ENCODE assay signal across 8 cellular contexts in genomic region chr17:60600490-60601431, GRCh38. TPM values are rescaled to one million over a fixed set of nuclear protein-coding genes. Genes with fewer than 3 reads are reported as not detected.
A peak's percentile ranks its signal among the peaks of the same experiment; 100 is the strongest.
DNase-seq lines count a peak whose midpoint lies in the region; ATAC-seq and TF ChIP-seq lines count a peak whose summit lies in the region.

No MANE protein-coding gene starts in this region.

- H3K27me3 ChIP-seq in psoas muscle (ENCODE audit: insufficient read depth in 3 of 3, low read length in 2 of 3) (no peaks in the 10 kb centered on the region), vagina (no peaks in the 10 kb centered on the region)

- peak; percentile 82 for DNase-seq in GM03348 (ENCODE audit: low spot score)
- DNase-seq in NCI-H1105 (lab: John Stamatoyannopoulos, UW): peak; percentile 48
- peak; percentile 21 to 63 (median 46) for DNase-seq in T-helper 1 cell
- peak; percentile 86 for DNase-seq in amniotic stem cell (lab: John Stamatoyannopoulos, UW)
- peak; percentile 66 for DNase-seq in left ventricle myocardium superior
- peak; percentile 68 to 71 for DNase-seq in psoas muscle
- DNase-seq in vagina (ENCODE audit: extremely low spot score in 2 of 2): no peak

- no peak for TF ChIP-seq POLR2A in vagina (IDR thresholded peaks at IDR 0.05)

- H3K9me3 ChIP-seq in psoas muscle (no peaks in the 10 kb centered on the region), vagina (no peaks in the 10 kb centered on the region)

- WGBS in psoas muscle, 3 donors: 0% methylated on average over 56 to 69 of the region's 69 CpGs

- H3K4me1 ChIP-seq in psoas muscle: peaks cover 29% of the 10 kb centered on the region
- peaks cover 39% of the 10 kb centered on the region for H3K4me1 ChIP-seq in vagina

- peak; percentile 78 for TF ChIP-seq CTCF in psoas muscle (IDR thresholded peaks at IDR 0.05)
- TF ChIP-seq CTCF in vagina (IDR thresholded peaks at IDR 0.05): peak; percentile 25 to 55 (median 54)

- H3K4me3 ChIP-seq in psoas muscle (peak overlapping the region; percentile 97), vagina (peak overlapping the region; percentile 71 to 83)

- H3K27ac ChIP-seq in psoas muscle (peak overlapping the region; percentile 95), vagina (peak overlapping the region; percentile 99)

- intact Hi-C loops in left ventricle myocardium superior (cut with micrococcal nuclease) (no loop called here), psoas muscle (cut with DNase I) (loop anchor here (2.0 to 5.0 kb wide), 3 partner anchors 36 to 73 kb away; partner anchors contain the start of gene APPBP2 (in 1 of the 2)), vagina (cut with DNase I) (no loop called here)

- ATAC-seq in HG02610 (IDR thresholded peaks at IDR 0.05; ENCODE audit: unreplicated experiment) (peak; percentile 19), left ventricle myocardium superior (peak; percentile 55), psoas muscle (peak; percentile 26 to 64 (median 54))

- H3K36me3 ChIP-seq in psoas muscle (ENCODE audit: insufficient read depth in 1 of 2, low read depth in 1 of 2) (no peaks in the 10 kb centered on the region), vagina (no peaks in the 10 kb centered on the region)

RNA-seq across cellular contexts. Expression of gene PPM1D, which starts 0.8 kb away (rescaled TPM):
- total RNA-seq in left ventricle myocardium superior (7.4 TPM), psoas muscle (10 to 100 TPM in 1 of 4 donors, 1 to 10 TPM in 3; 7.0 to 10.5 (median 8.4) TPM), vagina (9.8 TPM)
- 1 to 10 TPM; 2.8 to 5.6 (median 4.0) TPM for polyA plus RNA-seq in psoas muscle

Comparison
In these comparisons a context has a peak if more than half of its experiments do, and no peak if none do; other contexts are left out.
1. DNase-seq: peak in GM03348 (single experiment), NCI-H1105 (single experiment), T-helper 1 cell (5 of 5), amniotic stem cell (single experiment), left ventricle myocardium superior (single experiment) and psoas muscle (2 of 2); none in vagina (0 of 2).
2. intact Hi-C loops: an anchor here in psoas muscle (2.0 to 5.0 kb wide); none called in left ventricle myocardium superior and vagina.
3. Peak in every context shown above with its lines, with median percentiles within 50 percentile points of each other: ATAC-seq.